Comparison of ENCODE assay signal across 13 cellular contexts in genomic region chr14:105857816-105858675, GRCh38.
DNase-seq lines count a peak whose midpoint lies in the region; ATAC-seq and TF ChIP-seq lines count a peak whose summit lies in the region.
"Had no signal": no experiment of that assay in that cellular context is flagged by ENCODE, and none has a peak within 500 bp of the region (broad histone marks: within the 10 kb centered on the region; RNA-seq: fewer than 3 reads in every experiment).

No MANE protein-coding gene starts in this region.

- peaks cover 8% of the 10 kb centered on the region for H4K20me1 ChIP-seq in Loucy (ENCODE audit: insufficient read depth, low read length, poor library complexity, severe bottlenecking)

- peak overlapping the region in 6 of 7 donors; percentile 46 to 89 (median 77) for H3K4me3 Mint-ChIP-seq in CD8-positive, alpha-beta memory T cell
- H3K4me3 Mint-ChIP-seq in activated naive CD8-positive, alpha-beta T cell treated with anti-CD3 and anti-CD28 coated beads, Interleukin-2, amount 50 U/mL, for 24 hours = peak overlapping the region; percentile 80
- no peak overlapping the region for H3K4me3 Mint-ChIP-seq in natural killer cell

- peak overlapping the region; percentile 92 for H3K4me2 ChIP-seq in Loucy (ENCODE audit: low read depth, low read length, poor library complexity, severe bottlenecking)
- H3K4me2 ChIP-seq: smooth muscle cell had no signal

- peaks cover 52 to 97% (median 73%) of the 10 kb centered on the region in 3 donors for H3K4me1 Mint-ChIP-seq in CD8-positive, alpha-beta memory T cell
- H3K4me1 Mint-ChIP-seq in activated naive CD8-positive, alpha-beta T cell treated with anti-CD3 and anti-CD28 coated beads, Interleukin-2, amount 50 U/mL, for 24 hours = peaks cover 35% of the 10 kb centered on the region
- H3K4me1 Mint-ChIP-seq in natural killer cell = peaks cover 21 to 25% of the 10 kb centered on the region in 2 donors

- peaks cover 0 to 5% of the 10 kb centered on the region in 2 donors for H3K27me3 Mint-ChIP-seq in CD8-positive, alpha-beta memory T cell
- no peaks in the 10 kb centered on the region for H3K27me3 Mint-ChIP-seq in activated naive CD8-positive, alpha-beta T cell treated with anti-CD3 and anti-CD28 coated beads, Interleukin-2, amount 50 U/mL, for 24 hours
- H3K27me3 Mint-ChIP-seq in natural killer cell (ENCODE audit: low read depth in 2 of 2) = peaks cover 23 to 24% of the 10 kb centered on the region in 2 donors

- no peak overlapping the region for H3K4me3 ChIP-seq in CD8-positive, alpha-beta memory T cell (ENCODE audit: low read length)
- peak overlapping the region; percentile 75 for H3K4me3 ChIP-seq in Loucy (ENCODE audit: low read length, poor library complexity, severe bottlenecking)
- H3K4me3 ChIP-seq: SK-N-MC, smooth muscle cell had no signal

- H3F3A ChIP-seq in Loucy (ENCODE audit: low read depth) = peaks cover 19% of the 10 kb centered on the region

- H2AFZ ChIP-seq in Loucy (ENCODE audit: low read length) = no peak overlapping the region

- H3K79me2 ChIP-seq in Loucy (ENCODE audit: insufficient read depth, low read length) = peaks cover 80% of the 10 kb centered on the region

- peak in 3 of 5 donors; percentile 36 to 70 (median 55) for DNase-seq in CD8-positive, alpha-beta memory T cell
- no peak for DNase-seq in activated naive CD8-positive, alpha-beta T cell treated with anti-CD3 and anti-CD28 coated beads, Interleukin-2, amount 50 U/mL, for 24 hours
- DNase-seq in natural killer cell (peak; percentile 14), NCI-H1417 treated with DMSO at 0.1 percent for 48 hours (lab: John Stamatoyannopoulos, UW) (no peak), retina (no peak)
- DNase-seq: activated gamma-delta T cell treated with Interleukin-2 at 50 U/mL for 16 hours, NCI-H2029 treated with DMSO at 0.1 percent for 48 hours had no signal

- ATAC-seq in activated naive CD8-positive, alpha-beta T cell treated with anti-CD3 and anti-CD28 coated beads, Interleukin-2, amount 50 U/mL, for 24 hours = peak; percentile 12
- ATAC-seq in natural killer cell (peak; percentile 9 to 32 (median 26)), GM21367 (IDR thresholded peaks at IDR 0.05; ENCODE audit: unreplicated experiment) (no peak), GM21360 (IDR thresholded peaks at IDR 0.05; ENCODE audit: unreplicated experiment) (no peak)

- no peaks in the 10 kb centered on the region for H3K9me3 Mint-ChIP-seq in CD8-positive, alpha-beta memory T cell
- H3K9me3 Mint-ChIP-seq in activated naive CD8-positive, alpha-beta T cell treated with anti-CD3 and anti-CD28 coated beads, Interleukin-2, amount 50 U/mL, for 24 hours = no peaks in the 10 kb centered on the region
- no peaks in the 10 kb centered on the region for H3K9me3 Mint-ChIP-seq in natural killer cell

- CTCF ChIA-PET in CD8-positive, alpha-beta memory T cell (lab: Charles Lee) = interaction anchor here (0.8 to 1.3 kb wide), 3 partner anchors 39 to 154 kb away, joined by 3 read pairs; no protein-coding TSS in a partner anchor

- H3K27ac ChIP-seq in CD8-positive, alpha-beta memory T cell (ENCODE audit: low read depth, low read length) = peak overlapping the region; percentile 43
- H3K27ac ChIP-seq: epithelial cell of prostate, SK-N-MC had no signal

- peak overlapping the region; percentile 80 for H3K9ac ChIP-seq in Loucy (ENCODE audit: low read depth, low read length, poor library complexity, severe bottlenecking)

- H3K9me2 ChIP-seq in Loucy (replicated peaks; ENCODE audit: low read depth, low read length) = no peaks in the 10 kb centered on the region

- H3K9me3 ChIP-seq in CD8-positive, alpha-beta memory T cell (ENCODE audit: low read length) = no peaks in the 10 kb centered on the region
- no peaks in the 10 kb centered on the region for H3K9me3 ChIP-seq in Loucy (ENCODE audit: insufficient read depth, low read depth, low read length)

- peak overlapping the region; percentile 23 to 96 (median 80) for H3K27ac Mint-ChIP-seq in CD8-positive, alpha-beta memory T cell
- peak overlapping the region; percentile 46 for H3K27ac Mint-ChIP-seq in activated naive CD8-positive, alpha-beta T cell treated with anti-CD3 and anti-CD28 coated beads, Interleukin-2, amount 50 U/mL, for 24 hours
- no peak overlapping the region for H3K27ac Mint-ChIP-seq in natural killer cell

- intact Hi-C loops in natural killer cell (cut with micrococcal nuclease) = no loop called here

- H3K4me1 ChIP-seq in CD8-positive, alpha-beta memory T cell (ENCODE audit: insufficient read depth, low read length) = peaks cover 53% of the 10 kb centered on the region
- peaks cover 54% of the 10 kb centered on the region for H3K4me1 ChIP-seq in Loucy (ENCODE audit: insufficient read depth, low read length, poor library complexity, severe bottlenecking)

- POLR2A ChIA-PET in CD8-positive, alpha-beta memory T cell (lab: Charles Lee) = no interaction called here

- no peaks in the 10 kb centered on the region for H3K36me3 ChIP-seq in CD8-positive, alpha-beta memory T cell (ENCODE audit: insufficient read depth, low read length)
- H3K36me3 ChIP-seq in Loucy (ENCODE audit: insufficient read depth, low read length) = peaks cover 27% of the 10 kb centered on the region; the same call in 1 of the 2 replicates

- peaks cover 0 to 5% (median 3%) of the 10 kb centered on the region in 3 donors for H3K36me3 Mint-ChIP-seq in CD8-positive, alpha-beta memory T cell
- H3K36me3 Mint-ChIP-seq in activated naive CD8-positive, alpha-beta T cell treated with anti-CD3 and anti-CD28 coated beads, Interleukin-2, amount 50 U/mL, for 24 hours (ENCODE audit: low read depth) = peaks cover 8% of the 10 kb centered on the region
- no peaks in the 10 kb centered on the region for H3K36me3 Mint-ChIP-seq in natural killer cell

- no peaks in the 10 kb centered on the region for H3K27me3 ChIP-seq in CD8-positive, alpha-beta memory T cell (ENCODE audit: insufficient read depth, low read length, poor library complexity, severe bottlenecking)
- H3K27me3 ChIP-seq in Loucy (ENCODE audit: insufficient read depth, low read length, poor library complexity, severe bottlenecking) = no peaks in the 10 kb centered on the region

- TF ChIP-seq CTCF in Loucy (conservative IDR thresholded peaks at IDR 0.05; ENCODE audit: low read length) (no peak), natural killer cell (IDR thresholded peaks at IDR 0.05) (no peak)

Comparison
In these comparisons a context has a peak if more than half of its experiments do, and no peak if none do; other contexts are left out.
1. DNase-seq: peak in CD8-positive, alpha-beta memory T cell (3 of 5) and natural killer cell (single experiment); none in activated naive CD8-positive, alpha-beta T cell treated with anti-CD3 and anti-CD28 coated beads, Interleukin-2, amount 50 U/mL, for 24 hours (single experiment), NCI-H1417 treated with DMSO at 0.1 percent for 48 hours (single experiment) and retina (single experiment).
2. H3K27ac Mint-ChIP-seq: peak in CD8-positive, alpha-beta memory T cell (8 of 8) and activated naive CD8-positive, alpha-beta T cell treated with anti-CD3 and anti-CD28 coated beads, Interleukin-2, amount 50 U/mL, for 24 hours (single experiment); none in natural killer cell (0 of 2).
3. ATAC-seq: peak in activated naive CD8-positive, alpha-beta T cell treated with anti-CD3 and anti-CD28 coated beads, Interleukin-2, amount 50 U/mL, for 24 hours (single experiment) and natural killer cell (3 of 3); none in GM21367 (single experiment) and GM21360 (single experiment).